8 cellular contexts compared by ENCODE assay signal in the genomic region with DNA sequence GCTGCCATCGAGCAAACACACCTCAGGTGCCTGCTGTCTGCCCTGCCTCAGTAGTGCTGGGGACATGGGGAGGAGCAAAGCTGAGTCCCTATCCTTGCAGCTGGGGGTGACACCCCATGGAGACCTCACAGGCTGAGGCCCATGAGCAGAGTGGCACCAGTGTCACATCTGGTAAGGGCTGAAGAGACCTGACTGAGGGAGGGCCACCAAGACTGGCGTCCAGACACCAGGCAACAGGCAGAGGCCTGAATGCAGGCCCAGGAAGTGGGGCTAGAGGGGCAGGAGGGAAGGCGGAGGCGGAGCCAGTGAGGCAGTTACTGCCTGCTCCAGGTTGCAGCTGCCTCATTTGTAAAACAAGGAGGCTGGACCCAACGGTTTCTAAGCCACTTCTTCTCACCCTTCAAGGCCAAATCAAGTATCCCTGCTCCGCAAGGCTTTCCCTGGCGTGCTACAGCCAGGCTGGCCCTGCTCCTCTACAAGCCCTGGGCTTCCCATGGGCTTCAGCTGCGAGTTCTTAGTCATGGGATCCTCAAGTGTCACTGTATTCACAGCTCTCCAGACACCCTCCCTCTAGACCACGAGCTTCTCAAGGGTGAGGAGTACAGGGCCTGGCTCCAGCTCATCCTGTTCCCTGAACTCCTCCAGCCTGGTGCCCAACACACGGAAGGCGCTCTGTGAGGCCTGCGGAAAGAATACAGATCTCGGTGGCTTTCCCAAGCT. TPM values are rescaled to one million over a fixed set of nuclear protein-coding genes. Genes with fewer than 3 reads are reported as not detected.
DNase-seq lines count a peak whose midpoint lies in the region; ATAC-seq lines count a peak whose summit lies in the region.

No MANE protein-coding gene starts in this region.

- no peak for ATAC-seq in stimulated activated naive CD8-positive, alpha-beta T cell treated with anti-CD3 and anti-CD28 coated beads, Interleukin-15, Interleukin-2, amounts not matched to agents 100 U/mL and 50 U/mL, for 24 hours
- ATAC-seq in activated naive CD8-positive, alpha-beta T cell treated with anti-CD3 and anti-CD28 coated beads, Interleukin-2, amount 50 U/mL, for 24 hours: no peak
- ATAC-seq in naive B cell (ENCODE audit: low read depth in 2 of 2) (no peak), GM18907 (IDR thresholded peaks at IDR 0.05; ENCODE audit: unreplicated experiment) (no peak), GM19351 (IDR thresholded peaks at IDR 0.05; ENCODE audit: unreplicated experiment) (no peak)

- peaks cover 23% of the 10 kb centered on the region for H3K36me3 Mint-ChIP-seq in stimulated activated naive CD8-positive, alpha-beta T cell treated with anti-CD3 and anti-CD28 coated beads, Interleukin-15, Interleukin-2, amounts not matched to agents 100 ng/mL and 50 ng/mL, for 24 hours (ENCODE audit: low read depth)
- peaks cover 19% of the 10 kb centered on the region for H3K36me3 Mint-ChIP-seq in activated naive CD8-positive, alpha-beta T cell treated with anti-CD3 and anti-CD28 coated beads, Interleukin-2, amount 50 U/mL, for 24 hours (ENCODE audit: low read depth)
- H3K36me3 Mint-ChIP-seq in naive B cell: peaks cover 9 to 38% of the 10 kb centered on the region in 2 donors

- peaks cover 98% of the 10 kb centered on the region for H3K4me1 Mint-ChIP-seq in stimulated activated naive CD8-positive, alpha-beta T cell treated with anti-CD3 and anti-CD28 coated beads, Interleukin-15, Interleukin-2, amounts not matched to agents 100 ng/mL and 50 ng/mL, for 24 hours (ENCODE audit: low read depth)
- peaks cover 95% of the 10 kb centered on the region for H3K4me1 Mint-ChIP-seq in activated naive CD8-positive, alpha-beta T cell treated with anti-CD3 and anti-CD28 coated beads, Interleukin-2, amount 50 U/mL, for 24 hours
- peaks cover 86 to 96% (median 92%) of the 10 kb centered on the region in 3 donors for H3K4me1 Mint-ChIP-seq in naive B cell

- H3K4me3 Mint-ChIP-seq in stimulated activated naive CD8-positive, alpha-beta T cell treated with anti-CD3 and anti-CD28 coated beads, Interleukin-15, Interleukin-2, amounts not matched to agents 100 ng/mL and 50 ng/mL, for 24 hours: no peak overlapping the region
- H3K4me3 Mint-ChIP-seq in activated naive CD8-positive, alpha-beta T cell treated with anti-CD3 and anti-CD28 coated beads, Interleukin-2, amount 50 U/mL, for 24 hours: no peak overlapping the region
- H3K4me3 Mint-ChIP-seq in naive B cell: peak overlapping the region in 7 of 8 donors; percentile 12 to 88 (median 47)

- DNase-seq in stimulated activated naive CD8-positive, alpha-beta T cell treated with anti-CD3 and anti-CD28 coated beads, Interleukin-15, Interleukin-2, amounts not matched to agents 100 U/mL and 50 U/mL, for 24 hours: no peak
- DNase-seq in activated naive CD8-positive, alpha-beta T cell treated with anti-CD3 and anti-CD28 coated beads, Interleukin-2, amount 50 U/mL, for 24 hours: no peak
- DNase-seq in naive B cell: no peak
- DNase-seq in NCI-H2081 treated with DMSO at 0.1 percent for 48 hours (lab: John Stamatoyannopoulos, UW): no peak
- DNase-seq in SKM-1 treated with dmso at 0.1 percent for 144 hours (lab: John Stamatoyannopoulos, UW; ENCODE audit: unreplicated experiment): no peak

- H3K27ac Mint-ChIP-seq in stimulated activated naive CD8-positive, alpha-beta T cell treated with anti-CD3 and anti-CD28 coated beads, Interleukin-15, Interleukin-2, amounts not matched to agents 100 ng/mL and 50 ng/mL, for 24 hours: peak overlapping the region; percentile 68
- H3K27ac Mint-ChIP-seq in activated naive CD8-positive, alpha-beta T cell treated with anti-CD3 and anti-CD28 coated beads, Interleukin-2, amount 50 U/mL, for 24 hours: peak overlapping the region; percentile 15
- peak overlapping the region; percentile 90 to 97 (median 92) for H3K27ac Mint-ChIP-seq in naive B cell

- H3K27me3 Mint-ChIP-seq in stimulated activated naive CD8-positive, alpha-beta T cell treated with anti-CD3 and anti-CD28 coated beads, Interleukin-15, Interleukin-2, amounts not matched to agents 100 ng/mL and 50 ng/mL, for 24 hours: no peaks in the 10 kb centered on the region
- H3K27me3 Mint-ChIP-seq in activated naive CD8-positive, alpha-beta T cell treated with anti-CD3 and anti-CD28 coated beads, Interleukin-2, amount 50 U/mL, for 24 hours: no peaks in the 10 kb centered on the region
- no peaks in the 10 kb centered on the region for H3K27me3 Mint-ChIP-seq in naive B cell

- H3K9me3 Mint-ChIP-seq in stimulated activated naive CD8-positive, alpha-beta T cell treated with anti-CD3 and anti-CD28 coated beads, Interleukin-15, Interleukin-2, amounts not matched to agents 100 ng/mL and 50 ng/mL, for 24 hours: no peaks in the 10 kb centered on the region
- no peaks in the 10 kb centered on the region for H3K9me3 Mint-ChIP-seq in activated naive CD8-positive, alpha-beta T cell treated with anti-CD3 and anti-CD28 coated beads, Interleukin-2, amount 50 U/mL, for 24 hours
- H3K9me3 Mint-ChIP-seq in naive B cell: no peaks in the 10 kb centered on the region

RNA-seq across cellular contexts. Expression of a gene that starts 39.0 kb away (rescaled TPM):
- 100 to 1,000 TPM in 1 of 6 donors, 10 to 100 TPM in 5; 19.6 to 141 (median 31.5) TPM for polyA plus RNA-seq in naive B cell (ENCODE audit: low read depth in 6 of 6)

Comparison
In these comparisons a context has a peak if more than half of its experiments do, and no peak if none do; other contexts are left out.
1. H3K27ac Mint-ChIP-seq: peak in every context shown above with its lines; median percentile 92 in naive B cell; 68 in stimulated activated naive CD8-positive, alpha-beta T cell treated with anti-CD3 and anti-CD28 coated beads, Interleukin-15, Interleukin-2, amounts not matched to agents 100 ng/mL and 50 ng/mL, for 24 hours; 15 in activated naive CD8-positive, alpha-beta T cell treated with anti-CD3 and anti-CD28 coated beads, Interleukin-2, amount 50 U/mL, for 24 hours.
2. H3K4me3 Mint-ChIP-seq: peak in naive B cell (7 of 8); none in stimulated activated naive CD8-positive, alpha-beta T cell treated with anti-CD3 and anti-CD28 coated beads, Interleukin-15, Interleukin-2, amounts not matched to agents 100 ng/mL and 50 ng/mL, for 24 hours (single experiment) and activated naive CD8-positive, alpha-beta T cell treated with anti-CD3 and anti-CD28 coated beads, Interleukin-2, amount 50 U/mL, for 24 hours (single experiment).